In the genomic region with DNA sequence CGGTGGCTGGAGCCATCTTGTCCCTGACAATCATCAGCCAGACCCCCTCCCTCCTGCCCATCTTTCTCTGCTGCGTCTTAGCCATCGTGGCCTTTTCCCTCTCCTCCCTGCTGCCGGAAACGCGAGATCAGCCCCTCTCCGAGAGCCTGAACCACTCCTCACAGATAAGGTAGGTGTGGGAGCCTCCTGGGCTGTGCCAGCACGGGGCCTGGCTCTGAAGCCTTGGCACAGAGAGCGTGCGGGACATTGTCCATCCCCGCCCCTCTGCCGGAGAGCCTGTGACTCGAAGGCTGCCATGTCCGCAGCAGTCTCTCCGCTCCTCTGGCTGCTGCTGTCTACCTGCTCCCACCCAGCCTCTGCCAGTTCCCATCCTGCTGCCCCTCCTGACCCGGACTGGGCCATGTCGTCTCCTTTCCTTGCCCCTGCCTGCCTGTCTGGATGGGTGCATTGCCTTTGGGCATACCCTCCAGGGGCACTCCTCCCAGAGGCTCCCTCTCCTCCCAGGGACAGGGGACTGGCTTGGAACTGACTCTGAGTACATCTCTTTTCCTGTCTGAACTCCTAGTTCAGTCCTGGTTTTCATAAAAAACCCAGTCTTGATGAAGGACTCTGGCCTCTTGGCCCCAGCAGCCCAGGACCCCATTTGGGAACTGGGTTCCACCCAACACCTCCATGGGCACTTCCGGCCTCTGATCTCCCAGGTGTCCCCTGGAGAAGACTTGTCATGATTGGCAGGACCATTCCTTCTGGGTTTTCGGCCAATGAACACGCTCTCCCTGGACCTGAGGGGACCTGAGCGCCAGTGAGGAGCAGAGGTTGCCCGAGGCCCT, we compare ENCODE assay signal across 21 cellular contexts. TPM values are rescaled to one million over a fixed set of nuclear protein-coding genes. Genes with fewer than 3 reads are reported as not detected.
DNase-seq lines count a peak whose midpoint lies in the region; TF ChIP-seq lines count a peak whose summit lies in the region.
"Had no signal": no experiment of that assay in that cellular context is flagged by ENCODE, and none has a peak within 500 bp of the region (broad histone marks: within the 10 kb centered on the region; RNA-seq: fewer than 3 reads in every experiment).

No MANE protein-coding gene starts in this region.

- no peaks in the 10 kb centered on the region for H3K4me1 Mint-ChIP-seq in activated naive CD4-positive, alpha-beta T cell treated with anti-CD3 and anti-CD28 coated beads, Interleukin-2, amount 50 U/mL, for 24 hours
- peaks cover 16% of the 10 kb centered on the region for H3K4me1 Mint-ChIP-seq in nephron progenitor cell
- H3K4me1 Mint-ChIP-seq in activated naive CD8-positive, alpha-beta T cell treated with anti-CD3 and anti-CD28 coated beads for 36 hours = no peaks in the 10 kb centered on the region

- TF ChIP-seq CTCF in nephron progenitor cell (IDR thresholded peaks at IDR 0.05) (no peak), neutrophil (IDR thresholded peaks at IDR 0.05) (no peak)

- H3K27ac Mint-ChIP-seq in activated naive CD4-positive, alpha-beta T cell treated with anti-CD3 and anti-CD28 coated beads, Interleukin-2, amount 50 U/mL, for 24 hours = peak overlapping the region; percentile 59
- peak overlapping the region; percentile 54 for H3K27ac Mint-ChIP-seq in nephron progenitor cell
- H3K27ac Mint-ChIP-seq in activated naive CD8-positive, alpha-beta T cell treated with anti-CD3 and anti-CD28 coated beads for 36 hours = no peak overlapping the region
- H3K27ac Mint-ChIP-seq: CD4-positive, alpha-beta memory T cell had no signal

- no peaks in the 10 kb centered on the region for H3K27me3 Mint-ChIP-seq in activated naive CD4-positive, alpha-beta T cell treated with anti-CD3 and anti-CD28 coated beads, Interleukin-2, amount 50 U/mL, for 24 hours
- H3K27me3 Mint-ChIP-seq in nephron progenitor cell (ENCODE audit: low read depth, poor library complexity) = peaks cover 14% of the 10 kb centered on the region
- no peaks in the 10 kb centered on the region for H3K27me3 Mint-ChIP-seq in activated naive CD8-positive, alpha-beta T cell treated with anti-CD3 and anti-CD28 coated beads for 36 hours
- H3K27me3 Mint-ChIP-seq: CD4-positive, alpha-beta memory T cell had no signal

- H3K9me3 ChIP-seq in neutrophil = no peaks in the 10 kb centered on the region

- DNase-seq in activated naive CD4-positive, alpha-beta T cell (lab: John Stamatoyannopoulos, UW) = no peak
- DNase-seq in nephron progenitor cell (no peak), ureter (ENCODE audit: low spot score) (no peak), NCI-H1092 (lab: John Stamatoyannopoulos, UW) (no peak)
- DNase-seq in activated naive CD8-positive, alpha-beta T cell treated with anti-CD3 and anti-CD28 coated beads for 36 hours = no peak
- DNase-seq: C1 segment of cervical spinal cord; Calu3; CD4-positive, alpha-beta memory T cell; COR-L47; DMS53; DMS79 treated with DMSO at 0.1 percent for 48 hours; GF-D8; GM23248; H7; HCEC 1CT had no signal

- H3K27ac ChIP-seq in neutrophil = peak overlapping the region; percentile 64
- H3K27ac ChIP-seq: GM23248 had no signal

- H3K9me3 Mint-ChIP-seq in activated naive CD4-positive, alpha-beta T cell treated with anti-CD3 and anti-CD28 coated beads, Interleukin-2, amount 50 U/mL, for 24 hours = no peaks in the 10 kb centered on the region
- no peaks in the 10 kb centered on the region for H3K9me3 Mint-ChIP-seq in nephron progenitor cell
- H3K9me3 Mint-ChIP-seq in activated naive CD8-positive, alpha-beta T cell treated with anti-CD3 and anti-CD28 coated beads for 36 hours = peaks cover 3% of the 10 kb centered on the region

- H3K36me3 Mint-ChIP-seq in activated naive CD4-positive, alpha-beta T cell treated with anti-CD3 and anti-CD28 coated beads, Interleukin-2, amount 50 U/mL, for 24 hours = no peaks in the 10 kb centered on the region
- H3K36me3 Mint-ChIP-seq in nephron progenitor cell (ENCODE audit: low read depth) = no peaks in the 10 kb centered on the region
- H3K36me3 Mint-ChIP-seq in activated naive CD8-positive, alpha-beta T cell treated with anti-CD3 and anti-CD28 coated beads for 36 hours = no peaks in the 10 kb centered on the region
- H3K36me3 Mint-ChIP-seq: CD4-positive, alpha-beta memory T cell had no signal

- H3K4me3 ChIP-seq in neutrophil (ENCODE audit: low read depth in 1 of 2, low read length in 1 of 2) = no peak overlapping the region
- H3K4me3 ChIP-seq: GM23248 had no signal

- peaks cover 31 to 46% of the 10 kb centered on the region in 2 experiments for H3K4me1 ChIP-seq in neutrophil (ENCODE audit: control insufficient read depth in 1 of 2, insufficient read depth in 1 of 2, low read depth in 1 of 2, low read length in 1 of 2)

- H3K27me3 ChIP-seq in neutrophil = no peaks in the 10 kb centered on the region

- no peaks in the 10 kb centered on the region for H3K36me3 ChIP-seq in neutrophil

- H3K4me3 Mint-ChIP-seq in activated naive CD4-positive, alpha-beta T cell treated with anti-CD3 and anti-CD28 coated beads, Interleukin-2, amount 50 U/mL, for 24 hours = no peak overlapping the region
- no peak overlapping the region for H3K4me3 Mint-ChIP-seq in nephron progenitor cell
- H3K4me3 Mint-ChIP-seq in activated naive CD8-positive, alpha-beta T cell treated with anti-CD3 and anti-CD28 coated beads for 36 hours = no peak overlapping the region
- H3K4me3 Mint-ChIP-seq: CD4-positive, alpha-beta memory T cell had no signal

RNA-seq across cellular contexts. Expression of a gene that starts 30.0 kb away (rescaled TPM):
- 1 to 10 TPM; 6.0 to 6.9 TPM for total RNA-seq in activated naive CD8-positive, alpha-beta T cell treated with anti-CD3 and anti-CD28 coated beads for 36 hours
- total RNA-seq in ureter = 19.3 TPM

RNA-seq across cellular contexts. Expression of a gene that starts 34.5 kb away (rescaled TPM):
- not detected for total RNA-seq in activated naive CD8-positive, alpha-beta T cell treated with anti-CD3 and anti-CD28 coated beads for 36 hours
- not detected for total RNA-seq in ureter
- total RNA-seq: A172; CD4-positive, alpha-beta memory T cell; Daoy; G401; GM23248; H1 had no signal

RNA-seq across cellular contexts. Expression of a gene that starts 51.0 kb away (rescaled TPM):
- total RNA-seq in activated naive CD8-positive, alpha-beta T cell treated with anti-CD3 and anti-CD28 coated beads for 36 hours = under 1 TPM; 0.24 to 0.27 TPM
- total RNA-seq in ureter = 0.68 TPM
- total RNA-seq: A172, G401 had no signal
